ENCODE assay signal across 8 cellular contexts in the genomic region with DNA sequence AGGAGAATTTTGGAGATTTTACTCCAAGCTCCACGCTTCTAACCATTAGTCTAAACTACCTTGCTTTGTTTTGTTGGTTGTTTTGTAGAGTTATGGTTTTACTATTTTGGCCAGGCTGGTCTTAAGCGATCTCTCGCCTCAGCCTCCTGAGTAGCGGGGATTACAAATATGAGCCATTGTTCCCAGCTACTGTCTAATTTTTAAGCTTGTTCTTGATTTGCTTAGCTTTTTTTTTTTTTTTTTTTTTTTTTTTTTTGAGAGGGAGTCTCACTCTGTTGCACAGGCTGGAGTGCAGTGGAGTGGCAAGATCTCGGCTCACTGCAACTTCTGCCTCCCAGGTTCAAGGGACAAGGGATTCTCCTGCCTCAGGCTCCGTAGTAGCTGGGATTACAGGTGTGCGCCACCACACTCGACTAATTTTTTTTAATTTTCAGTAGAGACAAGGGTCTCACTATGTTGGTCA. TPM values are rescaled to one million over a fixed set of nuclear protein-coding genes. Genes with fewer than 3 reads are reported as not detected.
DNase-seq lines count a peak whose midpoint lies in the region; ATAC-seq and TF ChIP-seq lines count a peak whose summit lies in the region.

No MANE protein-coding gene starts in this region.

- H3K27ac Mint-ChIP-seq in activated CD4-positive, alpha-beta memory T cell treated with anti-CD3 and anti-CD28 coated beads, Interleukin-2, amount 10 ng/mL, durations not matched to agents 7 days and 5 days, result peak overlapping the region; percentile 94

- no peak for TF ChIP-seq EP300 in suprapubic skin (IDR thresholded peaks at IDR 0.05)

- CTCF ChIA-PET in activated CD4-positive, alpha-beta memory T cell treated with anti-CD3 and anti-CD28 coated beads, Interleukin-2, amount 10 ng/mL, durations not matched to agents 7 days and 5 days (lab: Charles Lee), result interaction anchor here (0.6 to 3.2 kb wide), 24 partner anchors 9 to 433 kb away, joined by 3 to 22 read pairs (median 4); partner anchors contain the start of genes EFCAB12, IFT122 and MBD4

- peak overlapping the region; percentile 91 for H3K27ac ChIP-seq in suprapubic skin

- H3K36me3 ChIP-seq in iPS-15b (ENCODE audit: control insufficient read depth, insufficient read depth, low read length) (no peaks in the 10 kb centered on the region), suprapubic skin (peaks cover 5% of the 10 kb centered on the region)

- no peaks in the 10 kb centered on the region for H3K4me1 ChIP-seq in iPS-15b (ENCODE audit: control insufficient read depth, insufficient read depth, low read length)
- H3K4me1 ChIP-seq in suprapubic skin, result peaks cover 32% of the 10 kb centered on the region

- 64% methylated on average over 8 of the region's 8 CpGs for WGBS in suprapubic skin

- no peak for TF ChIP-seq POLR2A in suprapubic skin (IDR thresholded peaks at IDR 0.05)

- no peaks in the 10 kb centered on the region for H3K27me3 Mint-ChIP-seq in activated CD4-positive, alpha-beta memory T cell treated with anti-CD3 and anti-CD28 coated beads, Interleukin-2, amount 10 ng/mL, durations not matched to agents 7 days and 5 days

- peaks cover 23% of the 10 kb centered on the region for H3K36me3 Mint-ChIP-seq in activated CD4-positive, alpha-beta memory T cell treated with anti-CD3 and anti-CD28 coated beads, Interleukin-2, amount 10 ng/mL, durations not matched to agents 7 days and 5 days (ENCODE audit: low read depth)

- peak overlapping the region; percentile 48 for H3K9ac ChIP-seq in iPS-15b (ENCODE audit: low read depth, low read length)

- no peaks in the 10 kb centered on the region for H3K9me3 ChIP-seq in iPS-15b (ENCODE audit: control insufficient read depth, insufficient read depth, low read length)
- H3K9me3 ChIP-seq in suprapubic skin, result no peaks in the 10 kb centered on the region

- DNase-seq in GM12864 (ENCODE audit: low read depth) (no peak), suprapubic skin (ENCODE audit: low spot score in 2 of 2) (no peak), NCI-H510A treated with DMSO at 0.1 percent for 48 hours (lab: John Stamatoyannopoulos, UW) (no peak), HuH-7.5 (ENCODE audit: low spot score) (no peak), SKM-1 (lab: John Stamatoyannopoulos, UW; ENCODE audit: unreplicated experiment) (no peak)
- DNase-seq in activated CD4-positive, alpha-beta memory T cell treated with anti-CD3 and anti-CD28 coated beads, Interleukin-2, amount 10 ng/mL, durations not matched to agents 7 days and 5 days, result no peak

- peak overlapping the region; percentile 54 for H3K4me3 ChIP-seq in GM12864 (ENCODE audit: low read depth, low read length)
- peak overlapping the region; percentile 85 for H3K4me3 ChIP-seq in iPS-15b (ENCODE audit: low read depth, low read length)
- H3K4me3 ChIP-seq in suprapubic skin, result peak overlapping the region; percentile 71

- TF ChIP-seq CTCF in GM12864 (IDR thresholded peaks at IDR 0.05; ENCODE audit: low read depth, low read length, missing control alignments), result no peak
- no peak for TF ChIP-seq CTCF in suprapubic skin (IDR thresholded peaks at IDR 0.05)

- no peaks in the 10 kb centered on the region for H3K27me3 ChIP-seq in iPS-15b (ENCODE audit: control insufficient read depth, insufficient read depth, low read length)
- no peaks in the 10 kb centered on the region for H3K27me3 ChIP-seq in suprapubic skin

- POLR2A ChIA-PET in activated CD4-positive, alpha-beta memory T cell treated with anti-CD3 and anti-CD28 coated beads, Interleukin-2, amount 10 ng/mL, durations not matched to agents 7 days and 5 days (lab: Charles Lee), result interaction anchor here (0.9 to 2.2 kb wide), 10 partner anchors 9 to 121 kb away, joined by 3 to 18 read pairs (median 3); partner anchors contain the start of genes HMCES, IFT122 and MBD4

- H3K4me1 Mint-ChIP-seq in activated CD4-positive, alpha-beta memory T cell treated with anti-CD3 and anti-CD28 coated beads, Interleukin-2, amount 10 ng/mL, durations not matched to agents 7 days and 5 days, result peaks cover 39% of the 10 kb centered on the region

- H3K4me3 Mint-ChIP-seq in activated CD4-positive, alpha-beta memory T cell treated with anti-CD3 and anti-CD28 coated beads, Interleukin-2, amount 10 ng/mL, durations not matched to agents 7 days and 5 days, result peak overlapping the region; percentile 98

- peak; percentile 13 for ATAC-seq in HG02970 (IDR thresholded peaks at IDR 0.05; ENCODE audit: low FRiP score, unreplicated experiment)

- no peaks in the 10 kb centered on the region for H3K9me3 Mint-ChIP-seq in activated CD4-positive, alpha-beta memory T cell treated with anti-CD3 and anti-CD28 coated beads, Interleukin-2, amount 10 ng/mL, durations not matched to agents 7 days and 5 days

RNA-seq across cellular contexts. Expression of gene EFCAB12, which starts 28.5 kb away (rescaled TPM):
- under 1 TPM; 0.65 to 0.98 TPM for total RNA-seq in activated CD4-positive, alpha-beta memory T cell treated with anti-CD3 and anti-CD28 coated beads, Interleukin-2, amount 10 ng/mL, durations not matched to agents 7 days and 5 days
- 1 to 10 TPM in 1 of 4 donors, under 1 TPM in 2, not detected in 1; 0.13 to 1.1 (median 0.23) TPM for total RNA-seq in suprapubic skin

RNA-seq across cellular contexts. Expression of gene MBD4, which starts 39.8 kb away (rescaled TPM):
- total RNA-seq in activated CD4-positive, alpha-beta memory T cell treated with anti-CD3 and anti-CD28 coated beads, Interleukin-2, amount 10 ng/mL, durations not matched to agents 7 days and 5 days, result 10 to 100 TPM; 47.1 to 47.4 TPM
- 10 to 100 TPM; 14.8 to 42.5 (median 24.0) TPM for total RNA-seq in suprapubic skin

RNA-seq across cellular contexts. Expression of gene IFT122, which starts 40.1 kb away (rescaled TPM):
- total RNA-seq in activated CD4-positive, alpha-beta memory T cell treated with anti-CD3 and anti-CD28 coated beads, Interleukin-2, amount 10 ng/mL, durations not matched to agents 7 days and 5 days, result 10 to 100 TPM; 22.6 to 22.8 TPM
- total RNA-seq in suprapubic skin, result 10 to 100 TPM in 3 of 4 donors, 1 to 10 TPM in 1; 9.5 to 47.6 (median 24.5) TPM
